ENCODE assay signal across 28 cellular contexts in genomic region chr10:43333653-43334052, GRCh38. TPM values are rescaled to one million over a fixed set of nuclear protein-coding genes. Genes with fewer than 3 reads are reported as not detected.
"Had no signal": no experiment of that assay in that cellular context is flagged by ENCODE, and none has a peak within 500 bp of the region (broad histone marks: within the 10 kb centered on the region; RNA-seq: fewer than 3 reads in every experiment).

No MANE protein-coding gene starts in this region.

- H3K4me2 ChIP-seq: KMS-11 had no signal

- H3K27ac ChIP-seq: ascending aorta, body of pancreas, coronary artery, KMS-11, SK-N-MC, VCaP had no signal

- H3K9me3 ChIP-seq: ascending aorta, body of pancreas, MG63 had no signal

- H3K4me3 ChIP-seq: ascending aorta, body of pancreas, coronary artery, MG63, SK-N-MC had no signal

- H3K4me3 Mint-ChIP-seq: activated naive CD8-positive, alpha-beta T cell treated with anti-CD3 and anti-CD28 coated beads for 36 hours had no signal

- H3K4me1 ChIP-seq: ascending aorta had no signal

- H3K27ac Mint-ChIP-seq: activated naive CD8-positive, alpha-beta T cell treated with anti-CD3 and anti-CD28 coated beads for 36 hours had no signal

- H3K27me3 Mint-ChIP-seq: activated naive CD8-positive, alpha-beta T cell treated with anti-CD3 and anti-CD28 coated beads for 36 hours had no signal

- H3K36me3 ChIP-seq: ascending aorta, MG63 had no signal

- FAIRE-seq: bronchial epithelial cell had no signal

- H3K36me3 Mint-ChIP-seq: activated naive CD8-positive, alpha-beta T cell treated with anti-CD3 and anti-CD28 coated beads for 36 hours; T-cell had no signal

- H3K9me3 Mint-ChIP-seq: activated naive CD8-positive, alpha-beta T cell treated with anti-CD3 and anti-CD28 coated beads for 36 hours; T-cell had no signal

- H3K27me3 ChIP-seq: ascending aorta, body of pancreas, MG63 had no signal

- ATAC-seq: body of pancreas, T-cell had no signal

- DNase-seq: activated CD4-positive, alpha-beta T cell treated with anti-CD3 and anti-CD28 coated beads, Interleukin-2, amount 50 U/mL, for 48 hours; activated CD4-positive, CD25-positive, alpha-beta regulatory T cell; activated effector memory CD4-positive, alpha-beta T cell treated with anti-CD3 and anti-CD28 coated beads, Interleukin-2, amount 50 U/mL, for 16 hours; activated naive CD4-positive, alpha-beta T cell treated with Interleukin-2 at 50 U/mL for 16 hours; activated naive CD8-positive, alpha-beta T cell treated with anti-CD3 and anti-CD28 coated beads for 36 hours; activated T-cell treated with anti-CD3 and anti-CD28 coated beads for 4 hours; body of pancreas; central memory CD4-positive, alpha-beta T cell; MG63; NCI-H1105; NCI-H1436; NCI-H1694 treated with DMSO at 0.1 percent for 48 hours; NCI-H2029 treated with DMSO at 0.1 percent for 48 hours; NCI-H345; NCI-H510A; NCI-H526 treated with DMSO at 0.1 percent for 48 hours; SIG-M5; T-cell had no signal

RNA-seq across cellular contexts. Expression of gene FXYD4, which starts 37.8 kb away (rescaled TPM):
- total RNA-seq: activated CD8-positive, alpha-beta memory T cell treated with anti-CD3 and anti-CD28 coated beads for 36 hours; activated naive CD8-positive, alpha-beta T cell treated with anti-CD3 and anti-CD28 coated beads for 36 hours; ascending aorta; body of pancreas; bronchial epithelial cell; chondrocyte; OCI-LY7; RPMI7951; T-cell had no signal
